1 cellular context compared by ENCODE assay signal in the genomic region with DNA sequence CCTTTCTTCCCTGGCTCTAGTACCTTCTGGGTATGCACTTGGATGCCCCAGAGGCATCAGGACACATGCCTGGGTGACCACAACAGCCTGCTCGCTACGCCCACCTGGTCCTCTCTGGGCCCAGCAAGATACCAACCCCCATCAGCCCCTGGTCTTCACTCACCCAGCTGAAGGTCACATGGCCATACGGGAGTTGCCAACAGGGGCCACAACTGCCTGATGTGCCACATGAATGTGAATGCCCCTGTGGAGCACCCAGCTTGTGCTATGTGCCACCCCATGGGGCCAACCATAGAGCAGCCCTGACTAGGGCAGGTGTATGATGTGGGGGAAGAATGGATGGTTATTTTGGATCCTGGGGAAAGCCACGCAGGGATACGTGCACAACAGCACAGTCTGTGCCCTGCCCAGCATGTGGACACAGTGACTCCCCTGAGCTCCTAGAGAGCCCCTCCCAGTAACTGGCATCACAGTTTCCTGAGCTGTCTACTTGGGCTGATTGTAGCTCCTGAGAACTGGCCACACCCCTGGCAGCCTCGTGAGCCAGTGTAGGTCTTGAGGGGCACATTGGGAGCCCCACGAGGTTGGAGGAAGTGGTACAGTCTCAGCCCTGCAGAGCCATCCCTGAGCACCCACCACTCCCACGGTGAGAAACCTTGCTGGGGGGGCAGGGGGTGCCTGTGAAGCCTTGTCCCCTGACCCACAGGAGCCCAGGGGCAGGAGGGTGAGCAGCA.
TF ChIP-seq lines count a peak whose summit lies in the region.

No MANE protein-coding gene starts in this region.

TF ChIP-seq in WTC11, 78 proteins besides CTCF, POLR2A, EP300 and RAD21:
- TF ChIP-seq, protein P1, sequence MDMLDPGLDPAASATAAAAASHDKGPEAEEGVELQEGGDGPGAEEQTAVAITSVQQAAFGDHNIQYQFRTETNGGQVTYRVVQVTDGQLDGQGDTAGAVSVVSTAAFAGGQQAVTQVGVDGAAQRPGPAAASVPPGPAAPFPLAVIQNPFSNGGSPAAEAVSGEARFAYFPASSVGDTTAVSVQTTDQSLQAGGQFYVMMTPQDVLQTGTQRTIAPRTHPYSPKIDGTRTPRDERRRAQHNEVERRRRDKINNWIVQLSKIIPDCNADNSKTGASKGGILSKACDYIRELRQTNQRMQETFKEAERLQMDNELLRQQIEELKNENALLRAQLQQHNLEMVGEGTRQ (CRISPR knock-in tag; IDR thresholded peaks at IDR 0.05) = no peak
- TF ChIP-seq SMAD3 (CRISPR knock-in tag; IDR thresholded peaks at IDR 0.05; ENCODE audit: borderline replicate concordance) (no peak), RELA (CRISPR knock-in tag; IDR thresholded peaks at IDR 0.05; ENCODE audit: borderline replicate concordance) (no peak), TCF7 (CRISPR knock-in tag; IDR thresholded peaks at IDR 0.05; ENCODE audit: low read depth) (no peak), CREM (CRISPR knock-in tag; IDR thresholded peaks at IDR 0.05) (no peak), MXD4 (CRISPR knock-in tag; IDR thresholded peaks at IDR 0.05; ENCODE audit: borderline replicate concordance) (no peak), NFATC4 (CRISPR knock-in tag; IDR thresholded peaks at IDR 0.05) (no peak), ESRRA (CRISPR knock-in tag; IDR thresholded peaks at IDR 0.05; ENCODE audit: borderline replicate concordance) (no peak), NR1H2 (CRISPR knock-in tag; IDR thresholded peaks at IDR 0.05) (no peak)
